ENCODE assay signal across 1 cellular context in genomic region chr14:57268161-57269067, GRCh38.
A peak's percentile ranks its signal among the peaks of the same experiment; 100 is the strongest.
TF ChIP-seq lines count a peak whose summit lies in the region.

AP5M1 (plus strand) TSS chr14:57268971; CDS start chr14:57269315, 344 bp downstream.
A gene with protein sequence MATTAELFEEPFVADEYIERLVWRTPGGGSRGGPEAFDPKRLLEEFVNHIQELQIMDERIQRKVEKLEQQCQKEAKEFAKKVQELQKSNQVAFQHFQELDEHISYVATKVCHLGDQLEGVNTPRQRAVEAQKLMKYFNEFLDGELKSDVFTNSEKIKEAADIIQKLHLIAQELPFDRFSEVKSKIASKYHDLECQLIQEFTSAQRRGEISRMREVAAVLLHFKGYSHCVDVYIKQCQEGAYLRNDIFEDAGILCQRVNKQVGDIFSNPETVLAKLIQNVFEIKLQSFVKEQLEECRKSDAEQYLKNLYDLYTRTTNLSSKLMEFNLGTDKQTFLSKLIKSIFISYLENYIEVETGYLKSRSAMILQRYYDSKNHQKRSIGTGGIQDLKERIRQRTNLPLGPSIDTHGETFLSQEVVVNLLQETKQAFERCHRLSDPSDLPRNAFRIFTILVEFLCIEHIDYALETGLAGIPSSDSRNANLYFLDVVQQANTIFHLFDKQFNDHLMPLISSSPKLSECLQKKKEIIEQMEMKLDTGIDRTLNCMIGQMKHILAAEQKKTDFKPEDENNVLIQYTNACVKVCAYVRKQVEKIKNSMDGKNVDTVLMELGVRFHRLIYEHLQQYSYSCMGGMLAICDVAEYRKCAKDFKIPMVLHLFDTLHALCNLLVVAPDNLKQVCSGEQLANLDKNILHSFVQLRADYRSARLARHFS (minus strand): TSS chr14:57268905. CDS start chr14:57268648, 257 bp downstream.

TF ChIP-seq in liver, 16 proteins besides CTCF, POLR2A, EP300 and RAD21 (continued from another document):
- TF ChIP-seq REST (IDR thresholded peaks at IDR 0.05), result peak; percentile 75
- TF ChIP-seq MAX (IDR thresholded peaks at IDR 0.05), result peak; percentile 87
- peak; percentile 97 for TF ChIP-seq YY1 (IDR thresholded peaks at IDR 0.05)
- TF ChIP-seq SP1 (IDR thresholded peaks at IDR 0.05), result peak; percentile 58
- TF ChIP-seq RXRA (IDR thresholded peaks at IDR 0.05), result peak; percentile 53 to 59
- TF ChIP-seq GABPA (IDR thresholded peaks at IDR 0.05 in 1 of 2, conservative IDR thresholded peaks at IDR 0.05 in 1 of 2), result peak; percentile 72 to 95
- no peak for TF ChIP-seq HNF4G (IDR thresholded peaks at IDR 0.05)
- TF ChIP-seq, protein P1, sequence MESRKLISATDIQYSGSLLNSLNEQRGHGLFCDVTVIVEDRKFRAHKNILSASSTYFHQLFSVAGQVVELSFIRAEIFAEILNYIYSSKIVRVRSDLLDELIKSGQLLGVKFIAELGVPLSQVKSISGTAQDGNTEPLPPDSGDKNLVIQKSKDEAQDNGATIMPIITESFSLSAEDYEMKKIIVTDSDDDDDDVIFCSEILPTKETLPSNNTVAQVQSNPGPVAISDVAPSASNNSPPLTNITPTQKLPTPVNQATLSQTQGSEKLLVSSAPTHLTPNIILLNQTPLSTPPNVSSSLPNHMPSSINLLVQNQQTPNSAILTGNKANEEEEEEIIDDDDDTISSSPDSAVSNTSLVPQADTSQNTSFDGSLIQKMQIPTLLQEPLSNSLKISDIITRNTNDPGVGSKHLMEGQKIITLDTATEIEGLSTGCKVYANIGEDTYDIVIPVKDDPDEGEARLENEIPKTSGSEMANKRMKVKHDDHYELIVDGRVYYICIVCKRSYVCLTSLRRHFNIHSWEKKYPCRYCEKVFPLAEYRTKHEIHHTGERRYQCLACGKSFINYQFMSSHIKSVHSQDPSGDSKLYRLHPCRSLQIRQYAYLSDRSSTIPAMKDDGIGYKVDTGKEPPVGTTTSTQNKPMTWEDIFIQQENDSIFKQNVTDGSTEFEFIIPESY (IDR thresholded peaks at IDR 0.05), result peak; percentile 93
- TF ChIP-seq FOXA1 (IDR thresholded peaks at IDR 0.05), result peak; percentile 68
- TF ChIP-seq HNF4A (conservative IDR thresholded peaks at IDR 0.05), result peak; percentile 45 to 55
